Comparison of ENCODE assay signal across 6 cellular contexts in the genomic region with DNA sequence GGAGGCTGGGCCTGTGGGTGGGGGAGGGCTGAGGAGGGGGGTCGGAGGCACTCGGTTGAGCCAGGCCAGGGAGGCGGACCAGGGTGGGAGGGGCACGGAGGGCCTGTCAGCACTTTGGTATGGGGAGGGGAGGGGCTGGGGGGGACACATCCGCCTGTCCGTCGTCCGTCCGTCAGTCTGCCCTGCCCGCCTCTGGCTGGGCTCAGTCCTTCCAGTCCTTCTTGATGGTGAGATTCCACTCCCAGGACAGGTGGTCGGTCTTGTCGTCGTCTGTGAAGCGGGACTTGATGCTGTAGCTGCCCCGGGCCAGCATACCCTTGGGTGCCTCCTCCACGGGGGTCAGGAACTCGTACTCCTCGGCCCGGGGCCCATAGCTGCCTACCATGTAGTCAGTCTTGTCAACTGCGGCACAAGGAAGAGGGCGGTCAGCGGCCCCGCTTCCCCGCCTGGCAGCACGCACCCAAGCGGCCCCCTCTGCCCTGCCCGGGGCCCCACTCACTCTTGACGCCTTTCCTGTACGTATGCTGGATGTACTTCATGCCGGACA. TPM values are rescaled to one million over a fixed set of nuclear protein-coding genes. Genes with fewer than 3 reads are reported as not detected.
A peak's percentile ranks its signal among the peaks of the same experiment; 100 is the strongest.
DNase-seq lines count a peak whose midpoint lies in the region; ATAC-seq and TF ChIP-seq lines count a peak whose summit lies in the region.

No MANE protein-coding gene starts in this region.

- H3K4me1 ChIP-seq in mesenchymal stem cell (ENCODE audit: control insufficient read depth, insufficient read depth, low read depth, low read length), result peaks cover 62% of the 10 kb centered on the region

- H2BK12ac ChIP-seq in mesenchymal stem cell (ENCODE audit: low read length in 2 of 2), result peak overlapping the region; percentile 14 to 57

- peak overlapping the region; percentile 36 for H4K91ac ChIP-seq in mesenchymal stem cell (ENCODE audit: low read length)

- peak overlapping the region in 1 of 2 experiments; percentile 57 for H3K4ac ChIP-seq in mesenchymal stem cell (ENCODE audit: low read depth in 1 of 2, low read length in 2 of 2)

- peak overlapping the region; percentile 12 for H2BK15ac ChIP-seq in mesenchymal stem cell (ENCODE audit: low read depth, poor library complexity, severe bottlenecking)

- peaks cover 5 to 7% of the 10 kb centered on the region in 2 donors for H3K36me3 Mint-ChIP-seq in activated T-cell treated with anti-CD3 and anti-CD28 coated beads, Interleukin-2, amount 50 U/mL, for 72 hours (ENCODE audit: insufficient read depth in 2 of 2)

- peak overlapping the region; percentile 91 for H3K27ac ChIP-seq in mesenchymal stem cell (ENCODE audit: low read length, poor library complexity, severe bottlenecking)
- H3K27ac ChIP-seq in caudate nucleus (ENCODE audit: low read depth, low read length), result no peak overlapping the region

- H3K27ac Mint-ChIP-seq in activated T-cell treated with anti-CD3 and anti-CD28 coated beads, Interleukin-2, amount 50 U/mL, for 72 hours, result no peak overlapping the region

- H3K4me3 Mint-ChIP-seq in activated T-cell treated with anti-CD3 and anti-CD28 coated beads, Interleukin-2, amount 50 U/mL, for 72 hours, result peak overlapping the region; percentile 94

- POLR2A ChIA-PET in HEK293T (lab: Yijun Ruan, JAX), result interaction anchor here (1.2 to 2.6 kb wide), 13 partner anchors 8 to 202 kb away, joined by 3 to 26 read pairs (median 5); a partner anchor contains a TSS

- peak overlapping the region; percentile 78 for H2AK5ac ChIP-seq in mesenchymal stem cell (ENCODE audit: low read length, severe bottlenecking)

- H3K4me2 ChIP-seq in mesenchymal stem cell (ENCODE audit: low read length, poor library complexity, severe bottlenecking), result peak overlapping the region; percentile 77

- H3K4me3 ChIP-seq in mesenchymal stem cell (ENCODE audit: insufficient read depth in 1 of 2, low read depth in 1 of 2, low read length in 2 of 2), result peak overlapping the region in 1 of 2 experiments; percentile 82

- DNase-seq in HEK293T (ENCODE audit: extremely low spot score), result peak; percentile 36
- peak in 1 of 2 donors; percentile 11 for DNase-seq in activated T-cell treated with anti-CD3 and anti-CD28 coated beads, Interleukin-2, amount 50 U/mL, for 72 hours
- DNase-seq in mesenchymal stem cell, result peak; percentile 92
- no peak for DNase-seq in caudate nucleus (lab: John Stamatoyannopoulos, UW)
- DNase-seq in Ammon's horn (ENCODE audit: low spot score), result no peak
- DNase-seq in GM13976 (ENCODE audit: low spot score), result no peak

- H3K36me3 ChIP-seq in mesenchymal stem cell (ENCODE audit: control insufficient read depth in 1 of 2, insufficient read depth in 2 of 2, low read depth in 1 of 2, low read length in 2 of 2), result peaks cover 30 to 60% of the 10 kb centered on the region in 2 experiments

- CTCF ChIA-PET in HEK293T (lab: Yijun Ruan, JAX), result interaction anchor here (0.6 to 2.6 kb wide), 6 partner anchors 41 to 154 kb away, joined by 3 to 9 read pairs (median 4); a partner anchor contains a TSS

- peak overlapping the region; percentile 66 to 75 for H3K18ac ChIP-seq in mesenchymal stem cell (ENCODE audit: low read depth in 1 of 2, low read length in 2 of 2)

- H4K8ac ChIP-seq in mesenchymal stem cell (ENCODE audit: low read length), result peak overlapping the region; percentile 78

- peaks cover 53% of the 10 kb centered on the region for H3K4me1 Mint-ChIP-seq in activated T-cell treated with anti-CD3 and anti-CD28 coated beads, Interleukin-2, amount 50 U/mL, for 72 hours (ENCODE audit: low read depth)

- no peaks in the 10 kb centered on the region for H3K9me3 ChIP-seq in mesenchymal stem cell (ENCODE audit: control insufficient read depth, low read length)

- peaks cover 18% of the 10 kb centered on the region for H3K79me1 ChIP-seq in mesenchymal stem cell (replicated peaks; ENCODE audit: low read length, poor library complexity, severe bottlenecking)

- peak overlapping the region in 1 of 2 experiments; percentile 15 for H3K14ac ChIP-seq in mesenchymal stem cell (ENCODE audit: low read length in 2 of 2)

- WGBS in mesenchymal stem cell, result 39% methylated on average over 28 of the region's 30 CpGs

- H2BK120ac ChIP-seq in mesenchymal stem cell (ENCODE audit: low read depth, low read length), result no peak overlapping the region

- H2BK5ac ChIP-seq in mesenchymal stem cell (ENCODE audit: low read depth, low read length, poor library complexity, severe bottlenecking), result no peak overlapping the region

- H2AFZ ChIP-seq in mesenchymal stem cell (ENCODE audit: low read depth, low read length), result no peak overlapping the region

- in situ Hi-C loops in GM13976 (cut with MboI; ENCODE audit: low sequenced_read_pairs, unreplicated experiment), result no loop called here

- H3K23ac ChIP-seq in mesenchymal stem cell (ENCODE audit: low read length in 2 of 2), result peak overlapping the region in 1 of 2 experiments; percentile 21

- no peak for ATAC-seq in activated T-cell treated with anti-CD3 and anti-CD28 coated beads, Interleukin-2, amount 50 U/mL, for 72 hours (replicated peaks in 1 of 2)

- H3K27me3 ChIP-seq in mesenchymal stem cell (ENCODE audit: control insufficient read depth in 1 of 2, insufficient read depth in 1 of 2, low read length in 2 of 2), result no peaks in the 10 kb centered on the region

- peak overlapping the region; percentile 92 for H3K9ac ChIP-seq in mesenchymal stem cell (ENCODE audit: low read length)

- no peaks in the 10 kb centered on the region for H3K9me3 Mint-ChIP-seq in activated T-cell treated with anti-CD3 and anti-CD28 coated beads, Interleukin-2, amount 50 U/mL, for 72 hours

- H3K27me3 Mint-ChIP-seq in activated T-cell treated with anti-CD3 and anti-CD28 coated beads, Interleukin-2, amount 50 U/mL, for 72 hours (ENCODE audit: low read depth), result no peaks in the 10 kb centered on the region

- TF ChIP-seq CTCF in GM13976 (IDR thresholded peaks at IDR 0.05; ENCODE audit: borderline replicate concordance, control extremely low read depth, extremely low read depth, insufficient read depth, missing control alignments), result no peak

TF ChIP-seq in HEK293T, 16 proteins besides CTCF, POLR2A, EP300 and RAD21:
- TF ChIP-seq NFRKB (IDR thresholded peaks at IDR 0.05) (no peak), FOXA1 (IDR thresholded peaks at IDR 0.05) (no peak)
- TF ChIP-seq, protein P1, sequence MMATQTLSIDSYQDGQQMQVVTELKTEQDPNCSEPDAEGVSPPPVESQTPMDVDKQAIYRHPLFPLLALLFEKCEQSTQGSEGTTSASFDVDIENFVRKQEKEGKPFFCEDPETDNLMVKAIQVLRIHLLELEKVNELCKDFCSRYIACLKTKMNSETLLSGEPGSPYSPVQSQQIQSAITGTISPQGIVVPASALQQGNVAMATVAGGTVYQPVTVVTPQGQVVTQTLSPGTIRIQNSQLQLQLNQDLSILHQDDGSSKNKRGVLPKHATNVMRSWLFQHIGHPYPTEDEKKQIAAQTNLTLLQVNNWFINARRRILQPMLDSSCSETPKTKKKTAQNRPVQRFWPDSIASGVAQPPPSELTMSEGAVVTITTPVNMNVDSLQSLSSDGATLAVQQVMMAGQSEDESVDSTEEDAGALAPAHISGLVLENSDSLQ (IDR thresholded peaks at IDR 0.05), result 0 out of 2 replicates have a peak, but pooled peaks have one; percentile 26

RNA-seq across cellular contexts. Expression of a gene that starts 2.4 kb away (rescaled TPM):
- total RNA-seq in activated T-cell treated with anti-CD3 and anti-CD28 coated beads, Interleukin-2, amount 50 U/mL, for 72 hours, result 100 to 1,000 TPM; 369 to 410 TPM
- 494 TPM for polyA plus RNA-seq in mesenchymal stem cell (2013, experiment 1 of 2)
- polyA plus RNA-seq in mesenchymal stem cell (2013, experiment 2 of 2), result 496 TPM

RNA-seq across cellular contexts. Expression of a gene that starts 8.4 kb away (rescaled TPM):
- total RNA-seq in activated T-cell treated with anti-CD3 and anti-CD28 coated beads, Interleukin-2, amount 50 U/mL, for 72 hours, result 100 to 1,000 TPM; 430 to 436 TPM
- polyA plus RNA-seq in mesenchymal stem cell (2013, experiment 1 of 2), result 1,896 TPM
- 1,944 TPM for polyA plus RNA-seq in mesenchymal stem cell (2013, experiment 2 of 2)

RNA-seq across cellular contexts. Expression of a gene that starts 22.6 kb away (rescaled TPM):
- total RNA-seq in activated T-cell treated with anti-CD3 and anti-CD28 coated beads, Interleukin-2, amount 50 U/mL, for 72 hours, result 100 to 1,000 TPM in 1 of 2 donors, 10 to 100 TPM in 1; 95.9 to 122 TPM
- polyA plus RNA-seq in mesenchymal stem cell (2013, experiment 1 of 2), result 44.0 TPM
- 42.6 TPM for polyA plus RNA-seq in mesenchymal stem cell (2013, experiment 2 of 2)

RNA-seq across cellular contexts. Expression of a gene that starts 22.8 kb away (rescaled TPM):
- total RNA-seq in activated T-cell treated with anti-CD3 and anti-CD28 coated beads, Interleukin-2, amount 50 U/mL, for 72 hours, result 100 to 1,000 TPM in 1 of 2 donors, 10 to 100 TPM in 1; 78.5 to 106 TPM
- 263 TPM for polyA plus RNA-seq in mesenchymal stem cell (2013, experiment 1 of 2)
- 272 TPM for polyA plus RNA-seq in mesenchymal stem cell (2013, experiment 2 of 2)

RNA-seq across cellular contexts. Expression of a gene that starts 33.3 kb away (rescaled TPM):
- under 1 TPM in 1 of 2 donors, not detected in 1; 0.19 TPM for total RNA-seq in activated T-cell treated with anti-CD3 and anti-CD28 coated beads, Interleukin-2, amount 50 U/mL, for 72 hours
- polyA plus RNA-seq in mesenchymal stem cell (2013, experiment 1 of 2), result 0.68 TPM
- 1.1 TPM for polyA plus RNA-seq in mesenchymal stem cell (2013, experiment 2 of 2)

Comparison
In these comparisons a context has a peak if more than half of its experiments do, and no peak if none do; other contexts are left out.
1. DNase-seq: peak in HEK293T (single experiment) and mesenchymal stem cell (single experiment); none in caudate nucleus (0 of 61), Ammon's horn (single experiment) and GM13976 (single experiment).